Comparison of ENCODE assay signal across 24 cellular contexts in genomic region chr12:114414031-114414865, GRCh38. TPM values are rescaled to one million over a fixed set of nuclear protein-coding genes. Genes with fewer than 3 reads are reported as not detected.
DNase-seq lines count a peak whose midpoint lies in the region; ATAC-seq and TF ChIP-seq lines count a peak whose summit lies in the region.
"Had no signal": no experiment of that assay in that cellular context is flagged by ENCODE, and none has a peak within 500 bp of the region (broad histone marks: within the 10 kb centered on the region; RNA-seq: fewer than 3 reads in every experiment).

No MANE protein-coding gene starts in this region.

- H3K27ac ChIP-seq in hepatocyte = peak overlapping the region; percentile 93
- H3K27ac ChIP-seq: VCaP had no signal

- ATAC-seq in left cardiac atrium (peak; percentile 14 to 38), Right ventricle myocardium superior (ENCODE audit: poor library complexity) (no peak), GM18517 (IDR thresholded peaks at IDR 0.05; ENCODE audit: unreplicated experiment) (no peak)
- ATAC-seq: activated T-cell treated with anti-CD3 and anti-CD28 coated beads, Interleukin-2, amount 50 U/mL, for 4 hours; HCT116; natural killer cell treated with Interleukin-12 subunit alpha and Interleukin-12 subunit beta and Interleukin-15 and Interleukin-18, amount 100 ng/mL, for 72 hours; T-helper 17 cell had no signal

- 9% methylated on average over 46 of the region's 48 CpGs for WGBS in hepatocyte (ENCODE audit: low lambda C conversion rate, missing lambda C conversion rate)

- no peaks in the 10 kb centered on the region for H3K9me2 ChIP-seq in hepatocyte (replicated peaks; ENCODE audit: insufficient read depth)

- H3K4me1 ChIP-seq in NT2/D1 (ENCODE audit: insufficient read depth, insufficient read length) (peaks cover 2% of the 10 kb centered on the region), hepatocyte (ENCODE audit: insufficient read depth) (peaks cover 6% of the 10 kb centered on the region)

- no peaks in the 10 kb centered on the region for H3K4me1 Mint-ChIP-seq in type B pancreatic cell (ENCODE audit: unreplicated experiment)
- H3K4me1 Mint-ChIP-seq: brain had no signal

- no peaks in the 10 kb centered on the region for H4K20me1 ChIP-seq in hepatocyte (ENCODE audit: insufficient read depth, poor library complexity, severe bottlenecking)

- H3K9me3 ChIP-seq in NT2/D1 (ENCODE audit: insufficient read depth, low read length) = no peaks in the 10 kb centered on the region
- H3K9me3 ChIP-seq in hepatocyte (ENCODE audit: low read depth) = no peaks in the 10 kb centered on the region

- peak overlapping the region; percentile 2 for H3K4me3 Mint-ChIP-seq in type B pancreatic cell
- H3K4me3 Mint-ChIP-seq: activated CD4-positive, alpha-beta memory T cell treated with anti-CD3 and anti-CD28 coated beads, Interleukin-2, amount 10 ng/mL, durations not matched to agents 7 days and 5 days; activated naive CD8-positive, alpha-beta T cell; activated T-cell treated with anti-CD3 and anti-CD28 coated beads, Interleukin-2, amount 50 U/mL, for 4 hours; brain; CD4-positive, alpha-beta T cell; natural killer cell treated with Interleukin-12 subunit alpha and Interleukin-12 subunit beta and Interleukin-15 and Interleukin-18, amount 100 ng/mL, for 72 hours; T-helper 17 cell had no signal

- no peaks in the 10 kb centered on the region for H3K9me3 Mint-ChIP-seq in type B pancreatic cell
- H3K9me3 Mint-ChIP-seq: activated CD4-positive, alpha-beta memory T cell treated with anti-CD3 and anti-CD28 coated beads, Interleukin-2, amount 10 ng/mL, durations not matched to agents 7 days and 5 days; activated T-cell treated with anti-CD3 and anti-CD28 coated beads, Interleukin-2, amount 50 U/mL, for 4 hours; CD4-positive, alpha-beta T cell; natural killer cell treated with Interleukin-12 subunit alpha and Interleukin-12 subunit beta and Interleukin-15 and Interleukin-18, amount 100 ng/mL, for 72 hours had no signal

- H3K27me3 ChIP-seq in NT2/D1 (ENCODE audit: insufficient read depth, insufficient read length) = peaks cover 95% of the 10 kb centered on the region
- peaks cover 92% of the 10 kb centered on the region for H3K27me3 ChIP-seq in hepatocyte

- DNase-seq in left cardiac atrium (no peak), Right ventricle myocardium superior (no peak), NT2/D1 (ENCODE audit: low read depth, low spot score) (no peak), hepatocyte (ENCODE audit: low spot score) (peak; percentile 21), type B pancreatic cell (ENCODE audit: extremely low spot score, unreplicated experiment) (no peak), GM19240 (ENCODE audit: insufficient read length, low spot score) (no peak), SW 1271 (lab: John Stamatoyannopoulos, UW) (no peak)
- DNase-seq: activated CD4-positive, alpha-beta memory T cell treated with anti-CD3 and anti-CD28 coated beads, Interleukin-2, amount 10 ng/mL, durations not matched to agents 7 days and 5 days; activated T-cell treated with anti-CD3 and anti-CD28 coated beads, Interleukin-2, amount 50 U/mL, for 4 hours; CD4-positive, alpha-beta T cell; cortex of kidney; Kasumi-1; NCI-H1092 treated with DMSO at 0.1 percent for 48 hours; NCI-H524 treated with DMSO at 0.1 percent for 48 hours; SIG-M5; stimulated activated naive CD4-positive, alpha-beta T cell treated with Interleukin-2 at 50 U/mL for 16 hours; T-helper 17 cell had no signal

- intact Hi-C loops in left cardiac atrium (cut with DNase I) = no loop called here
- intact Hi-C loops in Right ventricle myocardium superior (cut with DNase I) = no loop called here

- H3K4me3 ChIP-seq in NT2/D1 (ENCODE audit: insufficient read length, low read depth) (peak overlapping the region; percentile 35), hepatocyte (no peak overlapping the region)

- H3K79me2 ChIP-seq in hepatocyte = peaks cover 41% of the 10 kb centered on the region

- H3K27me3 Mint-ChIP-seq in type B pancreatic cell = peaks cover 98% of the 10 kb centered on the region

- H3K9ac ChIP-seq in NT2/D1 (ENCODE audit: insufficient read length, low read depth) = peak overlapping the region; percentile 53

- TF ChIP-seq CTCF in hepatocyte (IDR thresholded peaks at IDR 0.05; ENCODE audit: poor library complexity) (no peak), type B pancreatic cell (conservative IDR thresholded peaks at IDR 0.05) (no peak)

- no peak overlapping the region for H2AFZ ChIP-seq in hepatocyte

- H3K27ac Mint-ChIP-seq in type B pancreatic cell = no peak overlapping the region
- H3K27ac Mint-ChIP-seq: activated CD4-positive, alpha-beta memory T cell treated with anti-CD3 and anti-CD28 coated beads, Interleukin-2, amount 10 ng/mL, durations not matched to agents 7 days and 5 days; activated naive CD8-positive, alpha-beta T cell; brain; CD4-positive, alpha-beta T cell; natural killer cell treated with Interleukin-12 subunit alpha and Interleukin-12 subunit beta and Interleukin-15 and Interleukin-18, amount 100 ng/mL, for 72 hours; T-helper 17 cell had no signal

- H3K36me3 ChIP-seq in NT2/D1 (ENCODE audit: insufficient read depth, insufficient read length, low read length) (no peaks in the 10 kb centered on the region), hepatocyte (replicated peaks; ENCODE audit: insufficient read depth, low read depth) (no peaks in the 10 kb centered on the region)

- H3K4me2 ChIP-seq in hepatocyte = peak overlapping the region; percentile 86

- H3K36me3 Mint-ChIP-seq in type B pancreatic cell = no peaks in the 10 kb centered on the region
- H3K36me3 Mint-ChIP-seq: activated naive CD8-positive, alpha-beta T cell; brain; natural killer cell treated with Interleukin-12 subunit alpha and Interleukin-12 subunit beta and Interleukin-15 and Interleukin-18, amount 100 ng/mL, for 72 hours had no signal

RNA-seq across cellular contexts. Expression of gene TBX5, which starts 8.3 kb away (rescaled TPM):
- 100 to 1,000 TPM; 116 to 236 TPM for total RNA-seq in left cardiac atrium
- 66.6 TPM for total RNA-seq in Right ventricle myocardium superior
- 12.3 and 13.0 TPM in 2 replicates for total RNA-seq in hepatocyte
- 6.3 and 10.8 TPM in 2 replicates for polyA plus RNA-seq in hepatocyte
- 1.4 and 10.7 TPM in 2 replicates for total RNA-seq in type B pancreatic cell (ENCODE audit: low replicate concordance)
- total RNA-seq: activated CD4-positive, alpha-beta memory T cell treated with anti-CD3 and anti-CD28 coated beads, Interleukin-2, amount 10 ng/mL, durations not matched to agents 7 days and 5 days; activated T-cell treated with anti-CD3 and anti-CD28 coated beads, Interleukin-2, amount 50 U/mL, for 4 hours; CD4-positive, alpha-beta T cell; mesenteric fat pad; natural killer cell treated with Interleukin-12 subunit alpha and Interleukin-12 subunit beta and Interleukin-15 and Interleukin-18, amount 100 ng/mL, for 72 hours; T-helper 17 cell had no signal

Comparison
In these comparisons a context has a peak if more than half of its experiments do, and no peak if none do; other contexts are left out.
1. ATAC-seq: peak in left cardiac atrium (2 of 2); none in Right ventricle myocardium superior (single experiment) and GM18517 (single experiment).